15 cellular contexts compared by ENCODE assay signal in the genomic region with DNA sequence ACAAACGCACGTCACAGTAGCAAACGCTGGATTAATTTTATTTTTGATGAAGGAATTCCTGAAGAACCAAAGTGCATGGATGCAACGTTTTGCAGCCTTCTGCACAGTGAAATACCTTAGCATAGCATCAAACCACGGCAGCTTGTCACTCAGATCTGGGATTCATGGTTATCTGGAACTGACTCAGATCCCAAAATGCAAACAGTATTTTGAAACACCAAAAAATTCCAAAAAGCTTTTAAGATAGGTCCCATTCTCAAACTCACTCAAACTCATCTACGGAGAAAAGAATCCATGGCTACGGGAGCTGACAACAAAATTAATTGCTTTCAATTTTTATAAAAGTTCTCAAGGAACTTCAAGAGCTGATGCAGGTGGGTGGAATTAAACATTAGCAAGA.
A peak's percentile ranks its signal among the peaks of the same experiment; 100 is the strongest.
DNase-seq lines count a peak whose midpoint lies in the region; ATAC-seq and TF ChIP-seq lines count a peak whose summit lies in the region.
"Had no signal": no experiment of that assay in that cellular context is flagged by ENCODE, and none has a peak within 500 bp of the region (broad histone marks: within the 10 kb centered on the region; RNA-seq: fewer than 3 reads in every experiment).

No MANE protein-coding gene starts in this region.

- peaks cover 8% of the 10 kb centered on the region for H3K36me3 Mint-ChIP-seq in Caco-2 (ENCODE audit: insufficient read depth, unreplicated experiment)
- H3K36me3 Mint-ChIP-seq in mesothelial cell of epicardium, result no peaks in the 10 kb centered on the region
- H3K36me3 Mint-ChIP-seq: CD4-positive, alpha-beta memory T cell; IgD-negative memory B cell had no signal

- no peaks in the 10 kb centered on the region for H4K20me1 ChIP-seq in PC-9 (ENCODE audit: insufficient read depth)

- no TSS peak for BruUV-seq in Caco-2 (replicated peaks; lab: Mats Ljungman, UMichigan)
- BruUV-seq in PC-9 (replicated peaks; lab: Mats Ljungman, UMichigan), result no TSS peak

- DNase-seq in Caco-2, result peak; percentile 55 to 63
- peak in 1 of 2 experiments; percentile 70 for DNase-seq in PC-9
- DNase-seq in mesothelial cell of epicardium (ENCODE audit: low spot score in 2 of 2, unreplicated experiment in 2 of 2), result no peak
- DNase-seq in putamen (ENCODE audit: low spot score), result peak; percentile 56
- DNase-seq in activated effector memory CD4-positive, alpha-beta T cell treated with Interleukin-2 at 50 U/mL for 16 hours, result no peak
- DNase-seq: C1 segment of cervical spinal cord; CD4-positive, alpha-beta memory T cell; DMS53; GOT3 had no signal

- intact Hi-C loops in Caco-2 (cut with micrococcal nuclease; ENCODE audit: unreplicated experiment) (loop anchor here (1.0 to 5.0 kb wide), 3 partner anchors 13 to 216 kb away; no protein-coding TSS in a partner anchor), PC-9 (cut with micrococcal nuclease; ENCODE audit: unreplicated experiment) (no loop called here)

- H3K79me2 ChIP-seq in PC-9 (ENCODE audit: low read depth), result no peaks in the 10 kb centered on the region

- H3K4me3 Mint-ChIP-seq in Caco-2 (ENCODE audit: unreplicated experiment), result peak overlapping the region; percentile 68
- no peak overlapping the region for H3K4me3 Mint-ChIP-seq in mesothelial cell of epicardium
- H3K4me3 Mint-ChIP-seq: B cell; CD4-positive, alpha-beta memory T cell; IgD-negative memory B cell had no signal

- H3K27me3 ChIP-seq in Caco-2 (replicated peaks; ENCODE audit: control insufficient read depth, insufficient read depth, low read length) (no peaks in the 10 kb centered on the region), PC-9 (ENCODE audit: insufficient read depth, low read depth) (no peaks in the 10 kb centered on the region)

- ATAC-seq in GM21619 (IDR thresholded peaks at IDR 0.05; ENCODE audit: unreplicated experiment) (no peak), GM21526 (IDR thresholded peaks at IDR 0.05; ENCODE audit: low FRiP score, unreplicated experiment) (no peak), HG03097 (IDR thresholded peaks at IDR 0.05; ENCODE audit: low FRiP score, unreplicated experiment) (no peak)

- H3K27me3 Mint-ChIP-seq in Caco-2 (ENCODE audit: insufficient read depth, unreplicated experiment), result no peaks in the 10 kb centered on the region
- no peaks in the 10 kb centered on the region for H3K27me3 Mint-ChIP-seq in mesothelial cell of epicardium (ENCODE audit: low read depth)
- H3K27me3 Mint-ChIP-seq: B cell, IgD-negative memory B cell had no signal

- H3F3A ChIP-seq in PC-9 (ENCODE audit: insufficient read depth, low read depth), result peaks cover 32% of the 10 kb centered on the region

- CTCF ChIA-PET in Caco-2 (lab: Charles Lee), result interaction anchor here (0.9 to 1.7 kb wide), 5 partner anchors 12 to 160 kb away, joined by 3 to 11 read pairs (median 4); no protein-coding TSS in a partner anchor
- CTCF ChIA-PET in PC-9 (lab: Charles Lee), result no interaction called here

- no peak overlapping the region for H2AFZ ChIP-seq in PC-9

- no peaks in the 10 kb centered on the region for H3K9me3 ChIP-seq in Caco-2
- no peaks in the 10 kb centered on the region for H3K9me3 ChIP-seq in PC-9 (ENCODE audit: insufficient read depth, low read depth)
- H3K9me3 ChIP-seq: HAP-1 had no signal

- no peaks in the 10 kb centered on the region for H3K9me2 ChIP-seq in PC-9 (ENCODE audit: insufficient read depth)

- H3K4me2 ChIP-seq in PC-9, result peak overlapping the region; percentile 66

- peaks cover 28% of the 10 kb centered on the region for H3K4me1 Mint-ChIP-seq in Caco-2 (ENCODE audit: low read depth, unreplicated experiment)
- peaks cover 25% of the 10 kb centered on the region for H3K4me1 Mint-ChIP-seq in mesothelial cell of epicardium
- H3K4me1 Mint-ChIP-seq: B cell; CD4-positive, alpha-beta memory T cell; IgD-negative memory B cell had no signal

- TF ChIP-seq CTCF in Caco-2 (IDR thresholded peaks at IDR 0.05; ENCODE audit: insufficient read depth in 1 of 2, low read depth in 1 of 2, low read length in 1 of 2, severe bottlenecking in 1 of 2, unreplicated experiment in 1 of 2) (no peak), PC-9 (conservative IDR thresholded peaks at IDR 0.05) (no peak), mesothelial cell of epicardium (IDR thresholded peaks at IDR 0.05; ENCODE audit: unreplicated experiment) (no peak)

- peaks cover 32% of the 10 kb centered on the region for H3K4me1 ChIP-seq in Caco-2
- H3K4me1 ChIP-seq in PC-9 (replicated peaks; ENCODE audit: insufficient read depth), result peaks cover 42% of the 10 kb centered on the region

- H3K27ac ChIP-seq in PC-9, result peak overlapping the region; percentile 52

- no peaks in the 10 kb centered on the region for H3K36me3 ChIP-seq in Caco-2 (ENCODE audit: control insufficient read depth, insufficient read depth, low read length)
- no peaks in the 10 kb centered on the region for H3K36me3 ChIP-seq in PC-9 (ENCODE audit: low read depth)
- H3K36me3 ChIP-seq: HAP-1 had no signal

- H3K27ac Mint-ChIP-seq in Caco-2 (ENCODE audit: unreplicated experiment) (peak overlapping the region; percentile 89), mesothelial cell of epicardium (peak overlapping the region; percentile 31)
- H3K27ac Mint-ChIP-seq: B cell; CD4-positive, alpha-beta memory T cell; IgD-negative memory B cell had no signal

- H3K9me3 Mint-ChIP-seq in Caco-2 (ENCODE audit: unreplicated experiment), result peaks cover 2% of the 10 kb centered on the region
- H3K9me3 Mint-ChIP-seq in mesothelial cell of epicardium, result no peaks in the 10 kb centered on the region
- H3K9me3 Mint-ChIP-seq: CD4-positive, alpha-beta memory T cell; IgD-negative memory B cell had no signal

- H3K4me3 ChIP-seq in Caco-2 (ENCODE audit: low read depth, low read length), result no peak overlapping the region
- peak overlapping the region; percentile 17 for H3K4me3 ChIP-seq in PC-9
- H3K4me3 ChIP-seq: HAP-1 had no signal

- POLR2A ChIA-PET in Caco-2 (lab: Charles Lee) (interaction anchor here (1.3 kb wide), 1 partner anchor 118 kb away, joined by 4 read pairs; no protein-coding TSS in a partner anchor), PC-9 (lab: Charles Lee; ENCODE audit: unreplicated experiment) (interaction anchor here (0.6 kb wide), 1 partner anchor 113 kb away, joined by 3 read pairs; no protein-coding TSS in a partner anchor)

Comparison
In these comparisons a context has a peak if more than half of its experiments do, and no peak if none do; other contexts are left out.
1. DNase-seq: peak in Caco-2 (2 of 2) and putamen (single experiment); none in mesothelial cell of epicardium (0 of 2) and activated effector memory CD4-positive, alpha-beta T cell treated with Interleukin-2 at 50 U/mL for 16 hours (single experiment).